Comparison of ENCODE assay signal across 6 cellular contexts in genomic region chr12:55706840-55707671, GRCh38. TPM values are rescaled to one million over a fixed set of nuclear protein-coding genes. Genes with fewer than 3 reads are reported as not detected.
A peak's percentile ranks its signal among the peaks of the same experiment; 100 is the strongest.
DNase-seq lines count a peak whose midpoint lies in the region.

No MANE protein-coding gene starts in this region.

- H3K4me3 ChIP-seq in BLaER1 (peak overlapping the region; percentile 67), SJCRH30 (peak overlapping the region; percentile 70)

- DNase-seq in SJCRH30 (peak; percentile 32 to 39), iPS-NIHi7 (ENCODE audit: extremely low spot score) (peak; percentile 69), NCI-H524 treated with DMSO at 0.1 percent for 48 hours (lab: John Stamatoyannopoulos, UW) (no peak), hepatic stellate cell (ENCODE audit: low spot score) (no peak)
- DNase-seq in activated effector memory CD4-positive, alpha-beta T cell treated with anti-CD3 and anti-CD28 coated beads, Interleukin-2, amount 50 U/mL, for 16 hours = no peak

- no peak overlapping the region; the same call in 1 of the 2 replicates for H3K9ac ChIP-seq in BLaER1

- H3K27me3 ChIP-seq in BLaER1 (peaks cover 23% of the 10 kb centered on the region), SJCRH30 (no peaks in the 10 kb centered on the region; the same call in 1 of the 2 replicates)

- peaks cover 37% of the 10 kb centered on the region for H3K4me1 ChIP-seq in BLaER1
- H3K4me1 ChIP-seq in SJCRH30 = peaks cover 46% of the 10 kb centered on the region

- H3K27ac ChIP-seq in BLaER1 (no peak overlapping the region), SJCRH30 (no peak overlapping the region)

- H3K9me3 ChIP-seq in BLaER1 = no peaks in the 10 kb centered on the region
- no peaks in the 10 kb centered on the region for H3K9me3 ChIP-seq in SJCRH30 (replicated peaks)

- H3K4me2 ChIP-seq in BLaER1 = peak overlapping the region; percentile 97

- H3K36me3 ChIP-seq in BLaER1 = no peaks in the 10 kb centered on the region
- H3K36me3 ChIP-seq in SJCRH30 = no peaks in the 10 kb centered on the region

- H4K20me1 ChIP-seq in BLaER1 = no peaks in the 10 kb centered on the region

RNA-seq across cellular contexts. Expression of gene ITGA7, which starts 0.6 kb away (rescaled TPM):
- 21.8 and 27.1 TPM in 2 replicates for total RNA-seq in SJCRH30 (2014; rRNA removed; shearing (Covaris generic))

RNA-seq across cellular contexts. Expression of gene BLOC1S1, which starts 8.8 kb away (rescaled TPM):
- 66.7 and 76.2 TPM in 2 replicates for total RNA-seq in SJCRH30 (2014; rRNA removed; shearing (Covaris generic))

RNA-seq across cellular contexts. Expression of gene RDH5, which starts 13.1 kb away (rescaled TPM):
- 2.0 and 2.5 TPM in 2 replicates for total RNA-seq in SJCRH30 (2014; rRNA removed; shearing (Covaris generic))

RNA-seq across cellular contexts. Expression of gene CD63, which starts 21.8 kb away (rescaled TPM):
- total RNA-seq in SJCRH30 (2014; rRNA removed; shearing (Covaris generic)) = 598 and 676 TPM in 2 replicates

RNA-seq across cellular contexts. Expression of gene GDF11, which starts 35.9 kb away (rescaled TPM):
- 9.1 and 10.5 TPM in 2 replicates for total RNA-seq in SJCRH30 (2014; rRNA removed; shearing (Covaris generic))

Comparison
In these comparisons a context has a peak if more than half of its experiments do, and no peak if none do; other contexts are left out.
1. DNase-seq: peak in SJCRH30 (2 of 2) and iPS-NIHi7 (single experiment); none in activated effector memory CD4-positive, alpha-beta T cell treated with anti-CD3 and anti-CD28 coated beads, Interleukin-2, amount 50 U/mL, for 16 hours (single experiment), NCI-H524 treated with DMSO at 0.1 percent for 48 hours (single experiment) and hepatic stellate cell (single experiment).